In genomic region chr9:78765861-78766260, GRCh38 we compare ENCODE assay signal across 28 cellular contexts.
"Had no signal": no experiment of that assay in that cellular context is flagged by ENCODE, and none has a peak within 500 bp of the region (broad histone marks: within the 10 kb centered on the region; RNA-seq: fewer than 3 reads in every experiment).

No MANE protein-coding gene starts in this region.

- H3K9me3 Mint-ChIP-seq: naive B cell, nephron progenitor cell, neural progenitor cell had no signal

- H3K27me3 ChIP-seq: left lung, neural progenitor cell, ovary, right atrium auricular region, right lobe of liver, stomach, testis, thyroid gland, transverse colon, upper lobe of left lung had no signal

- H3K4me1 Mint-ChIP-seq: immature natural killer cell, natural killer cell had no signal

- H3K27ac Mint-ChIP-seq: immature natural killer cell; naive B cell; natural killer cell; nephron progenitor cell; neural progenitor cell; progenitor cell of endocrine pancreas; stimulated activated naive B cell treated with anti-CD40 and anti-IgM and Interleukin-4, amounts not matched to agents 10 μg/mL and 1 μg/mL and 100 μg/mL, for 72 hours had no signal

- H3K9me3 ChIP-seq: left lung, lower lobe of right lung, ovary, right atrium auricular region, right lobe of liver, stomach, testis, thyroid gland, transverse colon, upper lobe of left lung had no signal

- H3K4me1 ChIP-seq: left lung, lower lobe of right lung, right atrium auricular region, right lobe of liver, stomach, testis, thyroid gland, transverse colon, upper lobe of left lung had no signal

- H3K36me3 ChIP-seq: left lung, lower lobe of right lung, neural progenitor cell, ovary, right atrium auricular region, right lobe of liver, stomach, thyroid gland, transverse colon, upper lobe of left lung had no signal

- H3K9ac ChIP-seq: neural progenitor cell had no signal

- FAIRE-seq: kidney had no signal

- H3K27me3 Mint-ChIP-seq: naive B cell had no signal

- H3K4me3 Mint-ChIP-seq: immature natural killer cell; naive B cell; natural killer cell; nephron progenitor cell; neural progenitor cell; stimulated activated naive B cell treated with anti-CD40 and anti-IgM and Interleukin-4, amounts not matched to agents 10 μg/mL and 1 μg/mL and 100 μg/mL, for 72 hours had no signal

- DNase-seq: hypothalamus; immature natural killer cell; kidney; left colon; left lung; lower lobe of right lung; mammary epithelial cell; mesenchymal stem cell; naive B cell; natural killer cell; nephron progenitor cell; ovary; right lobe of liver; stimulated activated CD4-positive, alpha-beta T cell treated with anti-CD3 and anti-CD28 coated beads, Interleukin-12 subunit alpha, Interleukin-12 subunit beta, amount 100 ng/mL, for 4 hours; stimulated activated CD4-positive, alpha-beta T cell treated with anti-CD3 and anti-CD28 coated beads, Interleukin-15, amount 100 ng/mL, for 24 hours; stimulated activated CD4-positive, alpha-beta T cell treated with anti-CD3 and anti-CD28 coated beads, Interleukin-2, amount 100 ng/mL, for 24 hours; stimulated activated CD4-positive, alpha-beta T cell treated with anti-CD3 and anti-CD28 coated beads, Interleukin-4, amount 100 ng/mL, for 1 hour; stimulated activated naive B cell treated with anti-CD40 and anti-IgM and Interleukin-4, amounts not matched to agents 10 μg/mL and 1 μg/mL and 100 μg/mL, for 72 hours; stimulated activated naive CD8-positive, alpha-beta T cell treated with anti-CD3 and anti-CD28 coated beads, Interleukin-15, Interleukin-2, amounts not matched to agents 100 U/mL and 50 U/mL, for 24 hours; stomach; testis; thyroid gland; transverse colon; upper lobe of left lung had no signal

- H3K4me3 ChIP-seq: left lung, lower lobe of right lung, neural progenitor cell, ovary, right atrium auricular region, right lobe of liver, skin epidermis, stomach, testis, thyroid gland, transverse colon, upper lobe of left lung had no signal

- H2AFZ ChIP-seq: neural progenitor cell had no signal

- ATAC-seq: left colon; left lung; lower lobe of right lung; natural killer cell; right lobe of liver; stimulated activated naive B cell treated with anti-CD40 and anti-IgM and Interleukin-4, amounts not matched to agents 10 μg/mL and 1 μg/mL and 100 μg/mL, for 72 hours; stimulated activated naive CD8-positive, alpha-beta T cell treated with anti-CD3 and anti-CD28 coated beads, Interleukin-15, Interleukin-2, amounts not matched to agents 100 U/mL and 50 U/mL, for 24 hours had no signal

- H3K36me3 Mint-ChIP-seq: immature natural killer cell, naive B cell, natural killer cell, neural progenitor cell had no signal

- H3K4me2 ChIP-seq: neural progenitor cell had no signal

- H3K27ac ChIP-seq: left lung, lower lobe of right lung, neural progenitor cell, ovary, right atrium auricular region, right lobe of liver, skin epidermis, stomach, testis, thyroid gland, transverse colon, upper lobe of left lung had no signal
